30 cellular contexts compared by ENCODE assay signal in genomic region chr13:60407095-60407494, GRCh38.
"Had no signal": no experiment of that assay in that cellular context is flagged by ENCODE, and none has a peak within 500 bp of the region (broad histone marks: within the 10 kb centered on the region; RNA-seq: fewer than 3 reads in every experiment).

No MANE protein-coding gene starts in this region.

- H3K9me3 Mint-ChIP-seq: immature natural killer cell had no signal

- H3K4me1 ChIP-seq: prostate gland had no signal

- DNase-seq: hypothalamus; immature natural killer cell; kidney; left colon; left lung; lower lobe of right lung; mammary epithelial cell; mesenchymal stem cell; naive thymus-derived CD8-positive, alpha-beta T cell; nucleus accumbens; pancreas; posterior cingulate gyrus; retina; right cardiac atrium; stimulated activated CD4-positive, alpha-beta T cell treated with anti-CD3 and anti-CD28 coated beads, Interleukin-12 subunit alpha, Interleukin-12 subunit beta, amount 100 ng/mL, for 4 hours; stimulated activated CD4-positive, alpha-beta T cell treated with anti-CD3 and anti-CD28 coated beads, Interleukin-15, amount 100 ng/mL, for 24 hours; stimulated activated CD4-positive, alpha-beta T cell treated with anti-CD3 and anti-CD28 coated beads, Interleukin-2, amount 100 ng/mL, for 24 hours; stimulated activated CD4-positive, alpha-beta T cell treated with anti-CD3 and anti-CD28 coated beads, Interleukin-4, amount 100 ng/mL, for 1 hour; stimulated activated naive CD4-positive, alpha-beta T cell; tibial artery; trophoblast cell; upper lobe of right lung had no signal

- H3K27ac ChIP-seq: left lung, lower lobe of right lung, pancreas, prostate gland, skin epidermis, suprapubic skin, thoracic aorta, tibial artery, upper lobe of right lung had no signal

- H3K36me3 ChIP-seq: lower lobe of right lung, pancreas, prostate gland, suprapubic skin, thoracic aorta, tibial artery, upper lobe of right lung had no signal

- H3K4me3 Mint-ChIP-seq: immature natural killer cell; naive thymus-derived CD8-positive, alpha-beta T cell; nephron; neural crest cell; stimulated activated naive CD8-positive, alpha-beta T cell treated with anti-CD3 and anti-CD28 coated beads, Interleukin-15, Interleukin-2, amounts not matched to agents 100 ng/mL and 50 ng/mL, for 24 hours had no signal

- H3K27me3 Mint-ChIP-seq: naive thymus-derived CD8-positive, alpha-beta T cell; stimulated activated naive CD8-positive, alpha-beta T cell treated with anti-CD3 and anti-CD28 coated beads, Interleukin-15, Interleukin-2, amounts not matched to agents 100 ng/mL and 50 ng/mL, for 24 hours had no signal

- H3K27me3 ChIP-seq: left lung, pancreas, suprapubic skin, tibial artery, upper lobe of right lung had no signal

- H3K9me3 ChIP-seq: left lung, lower lobe of right lung, pancreas, prostate gland, suprapubic skin, thoracic aorta, tibial artery, upper lobe of right lung had no signal

- H3K27ac Mint-ChIP-seq: immature natural killer cell; nephron; stimulated activated naive CD8-positive, alpha-beta T cell treated with anti-CD3 and anti-CD28 coated beads, Interleukin-15, Interleukin-2, amounts not matched to agents 100 ng/mL and 50 ng/mL, for 24 hours had no signal

- ATAC-seq: left colon; left lung; lower lobe of right lung; naive thymus-derived CD8-positive, alpha-beta T cell; pancreas; right cardiac atrium; sciatic nerve; upper lobe of right lung had no signal

- H3K4me3 ChIP-seq: left lung, lower lobe of right lung, pancreas, prostate gland, skin epidermis, suprapubic skin, thoracic aorta, tibial artery, upper lobe of right lung had no signal
